Comparison of ENCODE assay signal across 23 cellular contexts in the genomic region with DNA sequence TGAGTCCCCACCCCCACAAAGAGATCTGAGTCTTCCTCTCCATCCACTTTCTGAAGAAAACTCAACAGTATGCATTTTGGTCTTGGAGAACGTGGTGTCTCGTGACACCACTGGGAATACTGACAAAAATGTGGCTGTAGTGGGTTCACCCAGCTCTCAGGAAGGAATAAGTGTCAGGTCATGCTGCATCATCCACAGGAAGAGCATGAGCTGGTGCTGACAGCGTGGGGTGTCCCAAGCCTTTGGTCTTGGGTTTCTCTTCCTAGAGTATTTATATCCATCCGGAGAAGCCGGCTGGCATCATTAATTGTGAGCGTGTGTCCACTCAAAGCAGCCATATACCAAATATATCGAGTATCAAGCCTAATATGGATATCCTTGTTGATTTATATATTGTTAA. TPM values are rescaled to one million over a fixed set of nuclear protein-coding genes. Genes with fewer than 3 reads are reported as not detected.
DNase-seq lines count a peak whose midpoint lies in the region; ATAC-seq and TF ChIP-seq lines count a peak whose summit lies in the region.
"Had no signal": no experiment of that assay in that cellular context is flagged by ENCODE, and none has a peak within 500 bp of the region (broad histone marks: within the 10 kb centered on the region; RNA-seq: fewer than 3 reads in every experiment).

No MANE protein-coding gene starts in this region.

- intact Hi-C loops in IMR-90 (cut with micrococcal nuclease) = loop anchor here (2.0 kb wide), 1 partner anchor 21 kb away; no protein-coding TSS in a partner anchor

- H4K5ac ChIP-seq in IMR-90 (ENCODE audit: low read depth, low read length) = no peak overlapping the region

- no peaks in the 10 kb centered on the region for H3K27me3 ChIP-seq in DND-41 (ENCODE audit: insufficient read depth, low read length, poor library complexity)
- H3K27me3 ChIP-seq in IMR-90 (ENCODE audit: control insufficient read depth, insufficient read depth, low read length) = no peaks in the 10 kb centered on the region
- peaks cover 6% of the 10 kb centered on the region for H3K27me3 ChIP-seq in CD8-positive, alpha-beta memory T cell (ENCODE audit: insufficient read depth, low read length, poor library complexity, severe bottlenecking)

- peaks cover 43 to 61% of the 10 kb centered on the region in 2 donors for H3K27me3 Mint-ChIP-seq in natural killer cell treated with Interleukin-12 subunit alpha and Interleukin-12 subunit beta and Interleukin-15 and Interleukin-18, amount 100 ng/mL, for 72 hours
- peaks cover 1 to 9% of the 10 kb centered on the region in 2 donors for H3K27me3 Mint-ChIP-seq in CD8-positive, alpha-beta memory T cell

- no peaks in the 10 kb centered on the region for H3K79me2 ChIP-seq in DND-41 (ENCODE audit: insufficient read depth, low read length)

- H3K9me3 ChIP-seq in DND-41 (ENCODE audit: insufficient read depth, low read length, severe bottlenecking) (no peaks in the 10 kb centered on the region), IMR-90 (ENCODE audit: control insufficient read depth, insufficient read depth, low read length) (no peaks in the 10 kb centered on the region)
- H3K9me3 ChIP-seq in CD8-positive, alpha-beta memory T cell (ENCODE audit: low read length) = no peaks in the 10 kb centered on the region
- H3K9me3 ChIP-seq: BE2C, tibial artery had no signal

- H4K91ac ChIP-seq in IMR-90 (ENCODE audit: insufficient read depth, low read depth, low read length) = peak overlapping the region; percentile 26; the same call in 1 of the 2 replicates

- no peak for TF ChIP-seq CTCF in DND-41 (IDR thresholded peaks at IDR 0.05; ENCODE audit: borderline replicate concordance, extremely low read depth, low read length, poor library complexity, severe bottlenecking)
- TF ChIP-seq CTCF in IMR-90 (conservative IDR thresholded peaks at IDR 0.05; ENCODE audit: low read depth, low read length) = no peak

- CTCF ChIA-PET in IMR-90 (lab: Yijun Ruan, JAX) = interaction anchor here (0.6 kb wide), 1 partner anchor 28 kb away, joined by 4 read pairs; no protein-coding TSS in a partner anchor
- CTCF ChIA-PET in CD8-positive, alpha-beta memory T cell (lab: Charles Lee) = no interaction called here

- peaks cover 7% of the 10 kb centered on the region for H3K9me1 ChIP-seq in IMR-90 (ENCODE audit: insufficient read depth, low read length)

- no TSS peak for BruUV-seq in IMR-90 (replicated peaks; lab: Mats Ljungman, UMichigan)

- peaks cover 9 to 20% of the 10 kb centered on the region in 2 donors for H3K4me1 Mint-ChIP-seq in natural killer cell treated with Interleukin-12 subunit alpha and Interleukin-12 subunit beta and Interleukin-15 and Interleukin-18, amount 100 ng/mL, for 72 hours (ENCODE audit: low read depth in 2 of 2)
- peaks cover 14 to 20% (median 16%) of the 10 kb centered on the region in 3 donors for H3K4me1 Mint-ChIP-seq in CD8-positive, alpha-beta memory T cell

- no peaks in the 10 kb centered on the region for H3K36me3 Mint-ChIP-seq in natural killer cell treated with Interleukin-12 subunit alpha and Interleukin-12 subunit beta and Interleukin-15 and Interleukin-18, amount 100 ng/mL, for 72 hours
- no peaks in the 10 kb centered on the region for H3K36me3 Mint-ChIP-seq in CD8-positive, alpha-beta memory T cell

- TF ChIP-seq RAD21 in IMR-90 (IDR thresholded peaks at IDR 0.05; ENCODE audit: low read length) = no peak

- H3K9ac ChIP-seq in DND-41 (ENCODE audit: low read depth, low read length) = no peak overlapping the region
- no peak overlapping the region for H3K9ac ChIP-seq in IMR-90 (ENCODE audit: low read depth, low read length)

- peak overlapping the region; percentile 3; the same call in 2 of the 3 replicates for H2BK15ac ChIP-seq in IMR-90 (ENCODE audit: low read depth, low read length)

- 0 out of 2 replicates have a peak overlapping the region, but pooled peaks have one; percentile 52 for H3K14ac ChIP-seq in IMR-90 (replicated peaks; ENCODE audit: low read depth, low read length)

- DNase-seq in DND-41 (no peak), IMR-90 (peak; percentile 81), epidermal melanocyte (ENCODE audit: insufficient read length, low spot score) (peak; percentile 23), skeletal muscle cell (ENCODE audit: low read depth) (peak; percentile 12), 8988T (no peak)
- DNase-seq in natural killer cell treated with Interleukin-12 subunit alpha and Interleukin-12 subunit beta and Interleukin-15 and Interleukin-18, amount 100 ng/mL, for 72 hours (ENCODE audit: low spot score) = no peak
- no peak for DNase-seq in CD8-positive, alpha-beta memory T cell
- DNase-seq: activated B cell treated with CpG ODN at 0.5 μM for 24 hours; activated CD4-positive, alpha-beta T cell treated with anti-CD3 and anti-CD28 coated beads, Interleukin-2, amount 50 U/mL, for 48 hours; activated gamma-delta T cell treated with Interleukin-2 at 50 U/mL for 16 hours; activated T-cell treated with anti-CD3 and anti-CD28 coated beads for 4 hours; BE2C; DMS153; H7; NCI-H1436; NCI-H510A; nephron progenitor cell; NK-92 treated with Interleukin-12 subunit alpha and Interleukin-12 subunit beta, amount 100 ng/mL, for 24 hours; stimulated activated naive CD8-positive, alpha-beta T cell treated with anti-CD3 and anti-CD28 coated beads, Interleukin-15, Interleukin-2, amounts not matched to agents 100 U/mL and 50 U/mL, for 24 hours; T-helper 17 cell; tibial artery had no signal

- no peak overlapping the region for H2AK9ac ChIP-seq in IMR-90 (replicated peaks; ENCODE audit: low read depth, low read length, poor library complexity)

- H3K36me3 ChIP-seq in DND-41 (ENCODE audit: insufficient read depth, low read length) (no peaks in the 10 kb centered on the region), IMR-90 (ENCODE audit: control insufficient read depth, insufficient read depth, low read length) (no peaks in the 10 kb centered on the region)
- no peaks in the 10 kb centered on the region for H3K36me3 ChIP-seq in CD8-positive, alpha-beta memory T cell (ENCODE audit: insufficient read depth, low read length)
- H3K36me3 ChIP-seq: BE2C, tibial artery had no signal

- H3K4me2 ChIP-seq in DND-41 (ENCODE audit: insufficient read depth, low read length) (no peak overlapping the region), IMR-90 (ENCODE audit: low read depth, low read length) (no peak overlapping the region; the same call in 1 of the 2 replicates)

- no peak overlapping the region for H2AFZ ChIP-seq in DND-41 (ENCODE audit: low read depth, low read length)
- peak overlapping the region; percentile 79 for H2AFZ ChIP-seq in IMR-90 (replicated peaks; ENCODE audit: low read length, poor library complexity)

- 0% methylated on average over 1 of the region's 7 CpGs; no CpG with 5 or more reads in 1 of the 2 experiments for WGBS in IMR-90 (ENCODE audit: extremely low coverage in 2 of 2, insufficient read length in 1 of 2), 2 experiments

- H2AK5ac ChIP-seq in IMR-90 (ENCODE audit: low read depth, low read length) = peak overlapping the region; percentile 72; the same call in 1 of the 2 replicates

- H2BK20ac ChIP-seq in IMR-90 (ENCODE audit: low read depth, low read length) = peak overlapping the region; percentile 90

- H3K4me3 ChIP-seq in DND-41 (ENCODE audit: low read depth in 1 of 2, low read length in 2 of 2) (no peak overlapping the region), IMR-90 (ENCODE audit: insufficient read depth, low read depth, low read length) (no peak overlapping the region), skeletal muscle cell (ENCODE audit: low read depth, low read length) (no peak overlapping the region)
- H3K4me3 ChIP-seq in CD8-positive, alpha-beta memory T cell (ENCODE audit: low read length) = no peak overlapping the region
- H3K4me3 ChIP-seq: tibial artery had no signal

- peak overlapping the region; percentile 27; the same call in 1 of the 2 replicates for H3K18ac ChIP-seq in IMR-90 (ENCODE audit: low read depth, low read length)

- no peak overlapping the region for H3K4me3 Mint-ChIP-seq in natural killer cell treated with Interleukin-12 subunit alpha and Interleukin-12 subunit beta and Interleukin-15 and Interleukin-18, amount 100 ng/mL, for 72 hours
- H3K4me3 Mint-ChIP-seq in CD8-positive, alpha-beta memory T cell = peak overlapping the region in 1 of 7 donors; percentile 17
- H3K4me3 Mint-ChIP-seq: activated B cell treated with CpG ODN at 0.5 μM for 24 hours; dendritic cell treated with granulocyte-macrophage colony-stimulating factor and Interleukin-4, amounts not matched to agents 40 ng/mL and 50 ng/mL, for 4 days; nephron progenitor cell; T-helper 17 cell had no signal

- H2BK5ac ChIP-seq in IMR-90 (ENCODE audit: low read depth, low read length, poor library complexity, severe bottlenecking) = peak overlapping the region; percentile 35

- in situ Hi-C loops in IMR-90 (cut with MboI; ENCODE audit: low sequenced_read_pairs) = loop anchor here (10.0 kb wide), 2 partner anchors 53 to 183 kb away; partner anchors contain the start of gene NOG

- H3K9me3 Mint-ChIP-seq in natural killer cell treated with Interleukin-12 subunit alpha and Interleukin-12 subunit beta and Interleukin-15 and Interleukin-18, amount 100 ng/mL, for 72 hours = no peaks in the 10 kb centered on the region
- no peaks in the 10 kb centered on the region for H3K9me3 Mint-ChIP-seq in CD8-positive, alpha-beta memory T cell
- H3K9me3 Mint-ChIP-seq: activated B cell treated with CpG ODN at 0.5 μM for 24 hours; dendritic cell treated with granulocyte-macrophage colony-stimulating factor and Interleukin-4, amounts not matched to agents 40 ng/mL and 50 ng/mL, for 4 days; nephron progenitor cell had no signal

- H3K79me1 ChIP-seq in IMR-90 (ENCODE audit: low read depth in 1 of 2, low read length in 2 of 2) = no peaks in the 10 kb centered on the region

- H4K8ac ChIP-seq in IMR-90 (ENCODE audit: low read depth in 2 of 2, low read length in 2 of 2) = peak overlapping the region; percentile 18 to 22; a peak in 2 of 4 replicates

- dilution Hi-C loops in IMR-90 (cut with HindIII; ENCODE audit: low sequenced_read_pairs, unreplicated experiment) = no loop called here

- H3K27ac ChIP-seq in DND-41 (ENCODE audit: low read length) = peak overlapping the region; percentile 96
- H3K27ac ChIP-seq in IMR-90 (ENCODE audit: insufficient read depth, low read length) = no peak overlapping the region
- no peak overlapping the region for H3K27ac ChIP-seq in CD8-positive, alpha-beta memory T cell (ENCODE audit: low read depth, low read length)
- H3K27ac ChIP-seq: tibial artery had no signal

- H2BK120ac ChIP-seq in IMR-90 (ENCODE audit: low read depth, low read length) = peak overlapping the region; percentile 83

- H3K56ac ChIP-seq in IMR-90 (ENCODE audit: extremely low read depth, insufficient read depth, low read length) = no peak overlapping the region

- ATAC-seq in DND-41 (ENCODE audit: insufficient read depth, low read depth) (no peak), IMR-90 (ENCODE audit: low read depth) (no peak), HG03520 (IDR thresholded peaks at IDR 0.05; ENCODE audit: unreplicated experiment) (no peak)
- no peak for ATAC-seq in natural killer cell treated with Interleukin-12 subunit alpha and Interleukin-12 subunit beta and Interleukin-15 and Interleukin-18, amount 100 ng/mL, for 72 hours
- ATAC-seq: stimulated activated naive CD8-positive, alpha-beta T cell treated with anti-CD3 and anti-CD28 coated beads, Interleukin-15, Interleukin-2, amounts not matched to agents 100 U/mL and 50 U/mL, for 24 hours; T-helper 17 cell had no signal

- H3K27ac Mint-ChIP-seq in natural killer cell treated with Interleukin-12 subunit alpha and Interleukin-12 subunit beta and Interleukin-15 and Interleukin-18, amount 100 ng/mL, for 72 hours = no peak overlapping the region
- H3K27ac Mint-ChIP-seq in CD8-positive, alpha-beta memory T cell = no peak overlapping the region
- H3K27ac Mint-ChIP-seq: activated B cell treated with CpG ODN at 0.5 μM for 24 hours; dendritic cell treated with granulocyte-macrophage colony-stimulating factor and Interleukin-4, amounts not matched to agents 40 ng/mL and 50 ng/mL, for 4 days; nephron progenitor cell had no signal

- peak overlapping the region; percentile 44; the same call in 1 of the 2 replicates for H3K23ac ChIP-seq in IMR-90 (ENCODE audit: low read depth, low read length)

- no peak for TF ChIP-seq POLR2A in IMR-90 (IDR thresholded peaks at IDR 0.05; ENCODE audit: low read depth, low read length)

- peak overlapping the region; percentile 68 for H3K4ac ChIP-seq in IMR-90 (ENCODE audit: low read depth, low read length)

- H4K20me1 ChIP-seq in DND-41 (ENCODE audit: insufficient read depth, low read length) = no peaks in the 10 kb centered on the region
- H4K20me1 ChIP-seq in IMR-90 (ENCODE audit: insufficient read depth, low read length) = no peaks in the 10 kb centered on the region

- POLR2A ChIA-PET in IMR-90 (lab: Charles Lee; ENCODE audit: unreplicated experiment) = no interaction called here
- POLR2A ChIA-PET in CD8-positive, alpha-beta memory T cell (lab: Charles Lee) = no interaction called here

- peaks cover 48% of the 10 kb centered on the region for H3K4me1 ChIP-seq in DND-41 (ENCODE audit: insufficient read depth, low read length)
- peaks cover 4% of the 10 kb centered on the region for H3K4me1 ChIP-seq in IMR-90 (ENCODE audit: control insufficient read depth, insufficient read depth, low read length)
- H3K4me1 ChIP-seq in CD8-positive, alpha-beta memory T cell (ENCODE audit: insufficient read depth, low read length) = peaks cover 15% of the 10 kb centered on the region
- H3K4me1 ChIP-seq: BE2C had no signal

RNA-seq across cellular contexts. Expression of gene C17orf67, which starts 55.9 kb away (rescaled TPM):
- total RNA-seq in IMR-90 (2012; rRNA removed) = 0.18 and 0.56 TPM in 2 replicates
- 1.1 TPM in 2 replicates for polyA plus RNA-seq in IMR-90 (2012; rRNA removed)
- polyA plus RNA-seq in IMR-90 (2012; cell fraction: cytosol; rRNA removed) = 0.34 and 0.87 TPM in 2 replicates
- 1.5 and 2.4 TPM in 2 replicates for polyA plus RNA-seq in IMR-90 (2012; cell fraction: nucleus; rRNA removed; ENCODE audit: low replicate concordance)
- total RNA-seq in natural killer cell treated with Interleukin-12 subunit alpha and Interleukin-12 subunit beta and Interleukin-15 and Interleukin-18, amount 100 ng/mL, for 72 hours = 1 to 10 TPM; 1.9 to 4.7 TPM
- total RNA-seq in CD8-positive, alpha-beta memory T cell = 1 to 10 TPM; 3.2 to 4.6 TPM
- polyA plus RNA-seq in CD8-positive, alpha-beta memory T cell = 2.5 TPM

RNA-seq across cellular contexts. Expression of gene DGKE, which starts 56.1 kb away (rescaled TPM):
- 4.7 and 5.0 TPM in 2 replicates for total RNA-seq in IMR-90 (2012; rRNA removed)
- polyA plus RNA-seq in IMR-90 (2012; rRNA removed) = 2.4 and 3.9 TPM in 2 replicates
- polyA plus RNA-seq in IMR-90 (2012; cell fraction: cytosol; rRNA removed) = 1.0 and 1.4 TPM in 2 replicates
- 17.7 and 19.8 TPM in 2 replicates for polyA plus RNA-seq in IMR-90 (2012; cell fraction: nucleus; rRNA removed; ENCODE audit: low replicate concordance)
- total RNA-seq in natural killer cell treated with Interleukin-12 subunit alpha and Interleukin-12 subunit beta and Interleukin-15 and Interleukin-18, amount 100 ng/mL, for 72 hours = 10 to 100 TPM; 21.3 to 39.4 TPM
- total RNA-seq in CD8-positive, alpha-beta memory T cell = 10 to 100 TPM; 26.7 to 30.5 TPM
- polyA plus RNA-seq in CD8-positive, alpha-beta memory T cell = 4.9 TPM

Comparison
In these comparisons a context has a peak if more than half of its experiments do, and no peak if none do; other contexts are left out.
1. DNase-seq: peak in IMR-90 (single experiment), epidermal melanocyte (single experiment) and skeletal muscle cell (single experiment); none in DND-41 (single experiment), 8988T (single experiment), natural killer cell treated with Interleukin-12 subunit alpha and Interleukin-12 subunit beta and Interleukin-15 and Interleukin-18, amount 100 ng/mL, for 72 hours (single experiment) and CD8-positive, alpha-beta memory T cell (0 of 5).